ENCODE assay signal across 14 cellular contexts in the genomic region with DNA sequence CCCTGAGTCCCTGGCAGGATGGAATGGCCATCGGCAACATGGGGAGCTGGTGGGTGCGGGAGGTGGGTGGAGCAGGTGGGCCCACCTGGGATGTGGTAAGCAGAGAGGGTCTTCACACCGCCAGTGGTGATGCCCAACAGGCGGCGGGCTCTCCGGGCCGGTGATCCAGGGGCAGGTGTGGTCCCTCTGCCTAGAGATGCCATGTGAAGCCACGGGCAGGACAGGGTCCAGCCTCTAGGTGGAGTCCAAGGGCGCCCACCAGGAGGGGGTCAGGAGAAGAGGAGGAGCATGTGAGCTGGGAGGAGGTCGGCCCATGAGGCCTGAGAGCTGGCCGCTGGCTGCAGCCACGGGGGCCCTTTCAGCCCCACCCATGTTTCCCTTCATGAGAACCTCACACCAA.
A peak's percentile ranks its signal among the peaks of the same experiment; 100 is the strongest.
DNase-seq lines count a peak whose midpoint lies in the region; ATAC-seq and TF ChIP-seq lines count a peak whose summit lies in the region.
"Had no signal": no experiment of that assay in that cellular context is flagged by ENCODE, and none has a peak within 500 bp of the region (broad histone marks: within the 10 kb centered on the region; RNA-seq: fewer than 3 reads in every experiment).

No MANE protein-coding gene starts in this region.

- no peak overlapping the region for H3K4me3 Mint-ChIP-seq in Caco-2 (ENCODE audit: unreplicated experiment)
- H3K4me3 Mint-ChIP-seq: activated CD8-positive, alpha-beta T cell treated with anti-CD3 and anti-CD28 coated beads, Interleukin-2, amount 10 ng/mL, durations not matched to agents 7 days and 5 days; natural killer cell had no signal

- CTCF ChIA-PET in Caco-2 (lab: Charles Lee), result interaction anchor here (0.6 kb wide), 2 partner anchors 32 to 498 kb away, joined by 3 read pairs; no protein-coding TSS in a partner anchor

- H3K9me3 Mint-ChIP-seq in Caco-2 (ENCODE audit: unreplicated experiment), result no peaks in the 10 kb centered on the region
- H3K9me3 Mint-ChIP-seq: natural killer cell had no signal

- H3K4me1 Mint-ChIP-seq in Caco-2 (ENCODE audit: low read depth, unreplicated experiment), result peaks cover 23% of the 10 kb centered on the region

- no peaks in the 10 kb centered on the region for H3K9me2 ChIP-seq in OCI-LY1 (ENCODE audit: low read depth, low read length)

- no peak overlapping the region for H3K9ac ChIP-seq in OCI-LY1 (ENCODE audit: low read length)

- 90 to 94% methylated on average over 7 to 12 of the region's 12 CpGs for WGBS in esophagus squamous epithelium, 2 donors

- no peak for TF ChIP-seq CTCF in Caco-2 (IDR thresholded peaks at IDR 0.05; ENCODE audit: insufficient read depth in 1 of 2, low read depth in 1 of 2, low read length in 1 of 2, severe bottlenecking in 1 of 2, unreplicated experiment in 1 of 2)
- peak; percentile 26; the same call in 1 of the 2 replicates for TF ChIP-seq CTCF in OCI-LY1 (IDR thresholded peaks at IDR 0.05; ENCODE audit: low read length)
- TF ChIP-seq CTCF in esophagus squamous epithelium (IDR thresholded peaks at IDR 0.05), result no peak
- peak; percentile 8 for TF ChIP-seq CTCF in retinal pigment epithelial cell (conservative IDR thresholded peaks at IDR 0.05; ENCODE audit: low read depth, low read length)
- no peak for TF ChIP-seq CTCF in Peyer's patch (IDR thresholded peaks at IDR 0.05)

- H3K27me3 ChIP-seq in Caco-2 (replicated peaks; ENCODE audit: control insufficient read depth, insufficient read depth, low read length), result no peaks in the 10 kb centered on the region
- H3K27me3 ChIP-seq in OCI-LY1 (ENCODE audit: insufficient read depth, low read length), result no peaks in the 10 kb centered on the region
- no peaks in the 10 kb centered on the region for H3K27me3 ChIP-seq in esophagus squamous epithelium
- H3K27me3 ChIP-seq in Peyer's patch, result no peaks in the 10 kb centered on the region

- H3K9me3 ChIP-seq in Caco-2 (no peaks in the 10 kb centered on the region), OCI-LY1 (ENCODE audit: low read length) (no peaks in the 10 kb centered on the region), esophagus squamous epithelium (no peaks in the 10 kb centered on the region), Peyer's patch (no peaks in the 10 kb centered on the region)

- no peak for ATAC-seq in HG02763 (IDR thresholded peaks at IDR 0.05; ENCODE audit: unreplicated experiment)
- ATAC-seq: activated CD8-positive, alpha-beta T cell treated with anti-CD3 and anti-CD28 coated beads, Interleukin-2, amount 10 ng/mL, durations not matched to agents 7 days and 5 days; natural killer cell had no signal

- H4K20me1 ChIP-seq in OCI-LY1 (ENCODE audit: insufficient read depth, low read length), result no peaks in the 10 kb centered on the region

- H3K4me1 ChIP-seq in Caco-2 (peaks cover 32% of the 10 kb centered on the region), OCI-LY1 (ENCODE audit: insufficient read depth, low read length, severe bottlenecking) (peaks cover 6% of the 10 kb centered on the region), esophagus squamous epithelium (peaks cover 35 to 100% (median 71%) of the 10 kb centered on the region in 3 donors), Peyer's patch (peaks cover 0 to 26% (median 5%) of the 10 kb centered on the region in 4 donors)

- POLR2A ChIA-PET in Caco-2 (lab: Charles Lee), result no interaction called here

- H3K27ac ChIP-seq in OCI-LY1 (ENCODE audit: low read depth, low read length, poor library complexity, severe bottlenecking), result no peak overlapping the region
- H3K27ac ChIP-seq in esophagus squamous epithelium, result peak overlapping the region; percentile 53 to 97 (median 78)
- H3K27ac ChIP-seq in Peyer's patch, result peak overlapping the region in 1 of 4 donors; percentile 21
- H3K27ac ChIP-seq: SK-N-MC had no signal

- no peak overlapping the region for H2AFZ ChIP-seq in OCI-LY1 (ENCODE audit: low read length)

- intact Hi-C loops in Caco-2 (cut with micrococcal nuclease; ENCODE audit: unreplicated experiment), result no loop called here
- intact Hi-C loops in esophagus squamous epithelium (cut with DNase I), result no loop called here

- DNase-seq in Caco-2 (no peak), esophagus squamous epithelium (lab: John Stamatoyannopoulos, UW) (no peak), retinal pigment epithelial cell (ENCODE audit: low read depth) (no peak), hepatic stellate cell (ENCODE audit: low spot score) (no peak), NCI-H2107 (lab: John Stamatoyannopoulos, UW) (no peak), Peyer's patch (no peak)
- DNase-seq: activated CD8-positive, alpha-beta T cell treated with anti-CD3 and anti-CD28 coated beads, Interleukin-2, amount 10 ng/mL, durations not matched to agents 7 days and 5 days; HCEC 1CT; natural killer cell; NCI-H1417 had no signal

- no peaks in the 10 kb centered on the region for H3K79me2 ChIP-seq in OCI-LY1 (ENCODE audit: insufficient read depth, low read length)

- TF ChIP-seq POLR2A in esophagus squamous epithelium (IDR thresholded peaks at IDR 0.05), result no peak
- no peak for TF ChIP-seq POLR2A in Peyer's patch (IDR thresholded peaks at IDR 0.05)

- peaks cover 73% of the 10 kb centered on the region for H3K36me3 Mint-ChIP-seq in Caco-2 (ENCODE audit: insufficient read depth, unreplicated experiment)
- H3K36me3 Mint-ChIP-seq: natural killer cell had no signal

- no peaks in the 10 kb centered on the region for H3K27me3 Mint-ChIP-seq in Caco-2 (ENCODE audit: insufficient read depth, unreplicated experiment)

- H3K4me3 ChIP-seq in Caco-2 (ENCODE audit: low read depth, low read length) (no peak overlapping the region), OCI-LY1 (ENCODE audit: low read depth, low read length, poor library complexity, severe bottlenecking) (no peak overlapping the region), esophagus squamous epithelium (no peak overlapping the region), retinal pigment epithelial cell (ENCODE audit: low read length) (no peak overlapping the region), Peyer's patch (no peak overlapping the region)
- H3K4me3 ChIP-seq: lung, SK-N-MC had no signal

- no peak overlapping the region for H3K4me2 ChIP-seq in OCI-LY1 (ENCODE audit: low read length)

- no peaks in the 10 kb centered on the region for H3F3A ChIP-seq in OCI-LY1 (ENCODE audit: insufficient read depth, low read length)

- no peaks in the 10 kb centered on the region for H3K36me3 ChIP-seq in Caco-2 (ENCODE audit: control insufficient read depth, insufficient read depth, low read length)
- peaks cover 5% of the 10 kb centered on the region; the same call in 1 of the 2 replicates for H3K36me3 ChIP-seq in OCI-LY1 (ENCODE audit: insufficient read depth, low read length)
- H3K36me3 ChIP-seq in esophagus squamous epithelium, result peaks cover 0 to 56% (median 0%) of the 10 kb centered on the region in 3 donors
- peaks cover 0 to 13% (median 0%) of the 10 kb centered on the region in 3 donors for H3K36me3 ChIP-seq in Peyer's patch

- BruUV-seq in Caco-2 (replicated peaks; lab: Mats Ljungman, UMichigan), result no TSS peak

- peak overlapping the region; percentile 22 for H3K27ac Mint-ChIP-seq in Caco-2 (ENCODE audit: unreplicated experiment)
- H3K27ac Mint-ChIP-seq: activated CD8-positive, alpha-beta T cell treated with anti-CD3 and anti-CD28 coated beads, Interleukin-2, amount 10 ng/mL, durations not matched to agents 7 days and 5 days; natural killer cell had no signal

Comparison
In these comparisons a context has a peak if more than half of its experiments do, and no peak if none do; other contexts are left out.
1. CTCF ChIP-seq: peak in OCI-LY1 (single experiment) and retinal pigment epithelial cell (single experiment); none in Caco-2 (0 of 2), esophagus squamous epithelium (0 of 6) and Peyer's patch (0 of 6).